ENCODE assay signal across 1 cellular context in the genomic region with DNA sequence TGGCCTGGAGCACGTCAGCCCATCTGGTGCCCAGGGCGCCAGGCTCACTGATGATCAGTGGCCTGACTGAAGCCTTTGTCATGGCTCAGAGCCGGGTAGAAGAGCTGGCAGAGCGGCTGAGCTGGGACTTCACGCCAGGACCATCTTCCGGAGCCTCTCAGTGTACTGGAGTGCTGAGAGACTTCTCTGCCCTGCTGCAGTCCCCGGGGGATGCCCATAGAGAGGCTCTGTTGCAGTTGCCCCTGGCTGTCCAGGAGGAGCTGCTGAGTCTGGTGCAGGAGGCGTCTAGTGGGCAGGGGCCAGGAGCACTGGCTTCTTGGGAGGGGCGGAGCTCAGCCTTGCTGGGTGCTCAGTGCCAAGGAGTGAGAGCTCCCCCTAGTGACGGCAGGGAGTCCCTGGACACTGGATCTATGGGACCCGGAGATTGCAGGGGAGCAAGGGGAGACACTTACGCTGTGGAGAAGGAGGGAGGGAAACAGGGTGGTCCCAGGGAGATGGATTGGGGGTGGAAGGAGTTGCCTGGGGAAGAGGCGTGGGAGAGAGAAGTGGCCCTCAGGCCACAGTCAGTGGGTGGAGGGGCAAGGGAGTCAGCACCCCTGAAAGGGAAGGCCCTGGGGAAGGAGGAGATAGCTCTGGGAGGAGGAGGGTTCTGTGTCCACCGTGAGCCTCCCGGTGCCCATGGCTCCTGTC.
TF ChIP-seq lines count a peak whose summit lies in the region.

No MANE protein-coding gene starts in this region.

TF ChIP-seq in K562, 482 proteins besides CTCF, POLR2A, EP300 and RAD21:
- TF ChIP-seq TFAP4 (CRISPR knock-in tag; IDR thresholded peaks at IDR 0.05; ENCODE audit: borderline replicate concordance) (peak; percentile 19; the same call in 1 of the 2 replicates), TCF3 (CRISPR knock-in tag; IDR thresholded peaks at IDR 0.05) (peak; percentile 21; the same call in 1 of the 2 replicates), ZNF347 (CRISPR knock-in tag; IDR thresholded peaks at IDR 0.05; ENCODE audit: low read depth) (no peak), SMC3 (conservative IDR thresholded peaks at IDR 0.05; ENCODE audit: insufficient read depth, low read depth, low read length) (peak; percentile 92), MAZ (CRISPR knock-in tag; conservative IDR thresholded peaks at IDR 0.05 in 1 of 2, IDR thresholded peaks at IDR 0.05 in 1 of 2) (peak in 1 of 2 experiments; percentile 64; a peak in 2 of 4 replicates), AFF4 (CRISPR knock-in tag; IDR thresholded peaks at IDR 0.05) (no peak), GATA2 (CRISPR knock-in tag; IDR thresholded peaks at IDR 0.05) (0 out of 2 replicates have a peak, but pooled peaks have one; percentile 20), STAG1 (CRISPR knock-in tag; IDR thresholded peaks at IDR 0.05; ENCODE audit: borderline replicate concordance) (peak; percentile 66; the same call in 1 of the 2 replicates), CBFB (CRISPR knock-in tag; IDR thresholded peaks at IDR 0.05) (0 out of 2 replicates have a peak, but pooled peaks have one; percentile 35), ZNF165 (CRISPR knock-in tag; IDR thresholded peaks at IDR 0.05; ENCODE audit: borderline replicate concordance) (no peak), CC2D1A (IDR thresholded peaks at IDR 0.05) (peak; percentile 59; the same call in 1 of the 2 replicates), RBFOX2 (IDR thresholded peaks at IDR 0.05; ENCODE audit: low read depth, low read length) (0 out of 2 replicates have a peak, but pooled peaks have one; percentile 8), CTBP1 (IDR thresholded peaks at IDR 0.05; ENCODE audit: borderline replicate concordance) (peak; percentile 28; the same call in 1 of the 2 replicates), MTA3 (IDR thresholded peaks at IDR 0.05; ENCODE audit: borderline replicate concordance) (peak; percentile 50; the same call in 1 of the 2 replicates), ZBTB26 (CRISPR knock-in tag; IDR thresholded peaks at IDR 0.05) (peak; percentile 76; the same call in 1 of the 2 replicates), CTCFL (IDR thresholded peaks at IDR 0.05; ENCODE audit: borderline replicate concordance, insufficient read depth, low read depth, low read length, poor library complexity, severe bottlenecking) (peak; percentile 50), SP1 (CRISPR knock-in tag; IDR thresholded peaks at IDR 0.05) (peak; percentile 62), KLF16 (IDR thresholded peaks at IDR 0.05) (0 out of 2 replicates have a peak, but pooled peaks have one; percentile 10), ZNF316 (IDR thresholded peaks at IDR 0.05) (peak; percentile 68), LCOR (CRISPR knock-in tag; IDR thresholded peaks at IDR 0.05) (0 out of 2 replicates have a peak, but pooled peaks have one; percentile 43), RCOR1 (IDR thresholded peaks at IDR 0.05; ENCODE audit: borderline replicate concordance in 1 of 2, low read depth in 2 of 2, low read length in 2 of 2) (0 out of 4 replicates have a peak, but pooled peaks of 1 of the 2 experiments have one; percentile 23), ZNF77 (CRISPR knock-in tag; IDR thresholded peaks at IDR 0.05) (no peak), ZNF263 (CRISPR knock-in tag; IDR thresholded peaks at IDR 0.05; ENCODE audit: borderline replicate concordance) (peak; percentile 76), TSHZ1 (CRISPR knock-in tag; IDR thresholded peaks at IDR 0.05) (no peak), BRCA1 (IDR thresholded peaks at IDR 0.05) (no peak), BRCA1 (CRISPR knock-in tag; IDR thresholded peaks at IDR 0.05) (no peak), FIP1L1 (IDR thresholded peaks at IDR 0.05; ENCODE audit: low read depth, low read length, poor library complexity, severe bottlenecking) (no peak), NFIC (IDR thresholded peaks at IDR 0.05) (peak; percentile 50), SUPT5H (IDR thresholded peaks at IDR 0.05) (peak; percentile 39; the same call in 1 of the 2 replicates), ARID2 (IDR thresholded peaks at IDR 0.05) (peak; percentile 89), MYNN (IDR thresholded peaks at IDR 0.05) (peak; percentile 46; the same call in 1 of the 2 replicates), MYNN (CRISPR knock-in tag; IDR thresholded peaks at IDR 0.05) (no peak), JUND (IDR thresholded peaks at IDR 0.05; ENCODE audit: borderline replicate concordance, low read depth, low read length) (0 out of 2 replicates have a peak, but pooled peaks have one; percentile 4), JUND (tag; IDR thresholded peaks at IDR 0.05; ENCODE audit: borderline replicate concordance, low read depth, low read length) (no peak), CREM (IDR thresholded peaks at IDR 0.05; ENCODE audit: low read depth) (peak; percentile 24; the same call in 1 of the 2 replicates), ATF7 (IDR thresholded peaks at IDR 0.05) (0 out of 2 replicates have a peak, but pooled peaks have one; percentile 20)
- TF ChIP-seq, protein P1, sequence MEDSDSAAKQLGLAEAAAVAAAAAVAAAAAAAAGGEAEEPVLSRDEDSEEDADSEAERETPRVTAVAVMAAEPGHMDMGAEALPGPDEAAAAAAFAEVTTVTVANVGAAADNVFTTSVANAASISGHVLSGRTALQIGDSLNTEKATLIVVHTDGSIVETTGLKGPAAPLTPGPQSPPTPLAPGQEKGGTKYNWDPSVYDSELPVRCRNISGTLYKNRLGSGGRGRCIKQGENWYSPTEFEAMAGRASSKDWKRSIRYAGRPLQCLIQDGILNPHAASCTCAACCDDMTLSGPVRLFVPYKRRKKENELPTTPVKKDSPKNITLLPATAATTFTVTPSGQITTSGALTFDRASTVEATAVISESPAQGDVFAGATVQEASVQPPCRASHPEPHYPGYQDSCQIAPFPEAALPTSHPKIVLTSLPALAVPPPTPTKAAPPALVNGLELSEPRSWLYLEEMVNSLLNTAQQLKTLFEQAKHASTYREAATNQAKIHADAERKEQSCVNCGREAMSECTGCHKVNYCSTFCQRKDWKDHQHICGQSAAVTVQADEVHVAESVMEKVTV (CRISPR knock-in tag; IDR thresholded peaks at IDR 0.05) = peak; percentile 57
- TF ChIP-seq, protein P2, sequence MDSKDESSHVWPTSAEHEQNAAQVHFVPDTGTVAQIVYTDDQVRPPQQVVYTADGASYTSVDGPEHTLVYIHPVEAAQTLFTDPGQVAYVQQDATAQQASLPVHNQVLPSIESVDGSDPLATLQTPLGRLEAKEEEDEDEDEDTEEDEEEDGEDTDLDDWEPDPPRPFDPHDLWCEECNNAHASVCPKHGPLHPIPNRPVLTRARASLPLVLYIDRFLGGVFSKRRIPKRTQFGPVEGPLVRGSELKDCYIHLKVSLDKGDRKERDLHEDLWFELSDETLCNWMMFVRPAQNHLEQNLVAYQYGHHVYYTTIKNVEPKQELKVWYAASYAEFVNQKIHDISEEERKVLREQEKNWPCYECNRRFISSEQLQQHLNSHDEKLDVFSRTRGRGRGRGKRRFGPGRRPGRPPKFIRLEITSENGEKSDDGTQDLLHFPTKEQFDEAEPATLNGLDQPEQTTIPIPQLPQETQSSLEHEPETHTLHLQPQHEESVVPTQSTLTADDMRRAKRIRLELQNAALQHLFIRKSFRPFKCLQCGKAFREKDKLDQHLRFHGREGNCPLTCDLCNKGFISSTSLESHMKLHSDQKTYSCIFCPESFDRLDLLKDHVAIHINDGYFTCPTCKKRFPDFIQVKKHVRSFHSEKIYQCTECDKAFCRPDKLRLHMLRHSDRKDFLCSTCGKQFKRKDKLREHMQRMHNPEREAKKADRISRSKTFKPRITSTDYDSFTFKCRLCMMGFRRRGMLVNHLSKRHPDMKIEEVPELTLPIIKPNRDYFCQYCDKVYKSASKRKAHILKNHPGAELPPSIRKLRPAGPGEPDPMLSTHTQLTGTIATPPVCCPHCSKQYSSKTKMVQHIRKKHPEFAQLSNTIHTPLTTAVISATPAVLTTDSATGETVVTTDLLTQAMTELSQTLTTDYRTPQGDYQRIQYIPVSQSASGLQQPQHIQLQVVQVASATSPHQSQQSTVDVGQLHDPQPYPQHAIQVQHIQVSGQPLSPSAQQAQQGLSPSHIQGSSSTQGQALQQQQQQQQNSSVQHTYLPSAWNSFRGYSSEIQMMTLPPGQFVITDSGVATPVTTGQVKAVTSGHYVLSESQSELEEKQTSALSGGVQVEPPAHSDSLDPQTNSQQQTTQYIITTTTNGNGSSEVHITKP (IDR thresholded peaks at IDR 0.05; ENCODE audit: partially characterized antibody) = peak; percentile 29
